ENCODE assay signal across 9 cellular contexts in the genomic region with DNA sequence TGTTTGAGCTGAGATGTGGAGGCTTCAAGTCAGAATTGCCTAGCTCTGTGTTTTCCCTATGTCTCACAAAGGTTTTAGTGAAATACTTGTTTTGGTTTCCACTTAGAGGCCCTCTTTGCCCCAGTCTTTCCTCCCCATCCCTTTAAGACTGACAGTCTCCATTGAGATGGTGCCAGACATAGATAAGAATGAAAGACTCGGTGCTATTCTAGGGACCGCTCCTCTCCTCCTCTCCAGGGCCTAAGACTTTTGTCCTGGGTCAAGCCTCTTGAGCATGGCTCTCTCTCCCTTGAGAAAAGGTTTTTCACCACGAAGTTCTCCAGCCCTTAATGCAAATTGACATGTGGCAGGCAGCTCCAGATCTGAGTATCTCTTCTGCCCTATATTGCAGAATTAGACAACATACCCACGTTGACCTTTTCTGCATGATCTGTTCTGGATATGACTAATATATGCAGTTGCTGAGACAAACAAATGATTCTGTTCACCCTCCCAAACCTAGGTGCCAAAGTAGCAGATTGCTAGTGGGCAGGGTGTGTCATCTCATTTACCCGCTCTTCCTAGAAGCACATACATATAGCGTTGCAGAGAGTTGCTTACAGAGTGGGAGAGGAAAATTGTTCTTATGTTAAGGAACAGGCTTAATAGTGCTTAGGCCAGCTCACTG. TPM values are rescaled to one million over a fixed set of nuclear protein-coding genes. Genes with fewer than 3 reads are reported as not detected.
A peak's percentile ranks its signal among the peaks of the same experiment; 100 is the strongest.
DNase-seq lines count a peak whose midpoint lies in the region; ATAC-seq and TF ChIP-seq lines count a peak whose summit lies in the region.
"Had no signal": no experiment of that assay in that cellular context is flagged by ENCODE, and none has a peak within 500 bp of the region (broad histone marks: within the 10 kb centered on the region; RNA-seq: fewer than 3 reads in every experiment).

No MANE protein-coding gene starts in this region.

- H3K9me3 ChIP-seq in mucosa of descending colon = no peaks in the 10 kb centered on the region
- H3K9me3 ChIP-seq in suprapubic skin = no peaks in the 10 kb centered on the region

- intact Hi-C loops in mucosa of descending colon (cut with DNase I, micrococcal nuclease) = no loop called here

- H3K27ac ChIP-seq in suprapubic skin = no peak overlapping the region
- H3K27ac ChIP-seq: 22Rv1 had no signal

- H3K4me3 ChIP-seq in mucosa of descending colon (no peak overlapping the region), suprapubic skin (no peak overlapping the region)

- TF ChIP-seq CTCF in mucosa of descending colon (IDR thresholded peaks at IDR 0.05) (no peak), suprapubic skin (IDR thresholded peaks at IDR 0.05) (no peak)

- H3K36me3 ChIP-seq in mucosa of descending colon (ENCODE audit: low read depth) (no peaks in the 10 kb centered on the region), suprapubic skin (no peaks in the 10 kb centered on the region)

- DNase-seq in DMS 273 (lab: John Stamatoyannopoulos, UW; ENCODE audit: unreplicated experiment) (peak; percentile 7), DMS 273 treated with DMSO at 0.1 percent for 48 hours (lab: John Stamatoyannopoulos, UW) (no peak), mucosa of descending colon (no peak), MV-4-11 (lab: John Stamatoyannopoulos, UW) (no peak), suprapubic skin (ENCODE audit: low spot score in 2 of 2) (no peak), NK-92 (lab: John Stamatoyannopoulos, UW; ENCODE audit: unreplicated experiment) (no peak)

- 38% methylated on average over 6 of the region's 6 CpGs for WGBS in suprapubic skin

- TF ChIP-seq POLR2A in suprapubic skin (IDR thresholded peaks at IDR 0.05) = no peak

- H3K27me3 ChIP-seq in suprapubic skin = no peaks in the 10 kb centered on the region

- TF ChIP-seq EP300 in suprapubic skin (IDR thresholded peaks at IDR 0.05) = no peak

- no peaks in the 10 kb centered on the region for H3K4me1 ChIP-seq in mucosa of descending colon (ENCODE audit: low read depth)
- H3K4me1 ChIP-seq in suprapubic skin = peaks cover 12% of the 10 kb centered on the region

- ATAC-seq in GM21737 (IDR thresholded peaks at IDR 0.05; ENCODE audit: unreplicated experiment) (peak; percentile 92), HG03571 (IDR thresholded peaks at IDR 0.05; ENCODE audit: unreplicated experiment) (peak; percentile 87), mucosa of descending colon (peak; percentile 48)

RNA-seq across cellular contexts. Expression of a gene that starts 47.5 kb away (rescaled TPM):
- total RNA-seq in mucosa of descending colon (100 to 1,000 TPM in 1 of 3 donors, 10 to 100 TPM in 2; 77.2 to 108 (median 93.0) TPM), suprapubic skin (100 to 1,000 TPM in 1 of 4 donors, 10 to 100 TPM in 3; 46.6 to 154 (median 60.2) TPM)
